In the genomic region with DNA sequence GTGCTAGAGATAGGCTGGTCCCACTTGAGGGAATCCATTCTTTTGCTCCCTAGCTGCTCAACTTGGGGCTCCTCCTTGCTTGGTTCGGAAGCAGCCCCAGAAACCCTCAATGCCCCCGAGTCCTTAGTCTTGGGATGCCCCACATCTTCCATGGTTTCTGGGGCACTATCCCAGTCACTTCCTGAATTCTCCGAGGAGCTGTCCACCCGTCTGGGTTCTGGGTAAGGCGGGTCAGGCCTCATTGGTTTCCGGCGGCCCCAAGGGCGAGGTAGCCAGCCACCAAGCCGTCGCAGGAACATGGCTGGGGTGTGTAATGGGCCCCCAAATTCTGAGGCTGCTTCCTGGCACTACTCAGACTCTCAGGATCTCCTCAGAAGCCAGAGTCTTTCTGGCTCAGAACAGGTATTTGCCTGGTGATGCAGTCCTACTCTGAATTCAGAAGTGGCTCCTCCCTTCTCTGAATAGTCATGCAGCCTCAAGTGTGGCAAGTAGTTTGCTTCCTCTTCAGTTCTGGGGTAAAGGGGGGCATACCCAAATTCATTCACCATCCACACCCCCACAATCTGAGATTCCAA, we compare ENCODE assay signal across 8 cellular contexts. TPM values are rescaled to one million over a fixed set of nuclear protein-coding genes. Genes with fewer than 3 reads are reported as not detected.
A peak's percentile ranks its signal among the peaks of the same experiment; 100 is the strongest.
DNase-seq lines count a peak whose midpoint lies in the region; ATAC-seq lines count a peak whose summit lies in the region.

No MANE protein-coding gene starts in this region.

- in situ Hi-C loops in G401 (cut with HindIII; ENCODE audit: low sequenced_read_pairs) = no loop called here

- peak overlapping the region; percentile 89 for H3K27ac Mint-ChIP-seq in stimulated activated naive CD8-positive, alpha-beta T cell treated with anti-CD3 and anti-CD28 coated beads, Interleukin-15, amount 100 ng/mL, for 72 hours

- H3K27ac ChIP-seq in BLaER1 treated with 17β-estradiol and CSF1 and Interleukin-3, amounts not matched to agents 10 nM and 100 nM = peak overlapping the region; percentile 75 to 94 (median 87)
- peak overlapping the region; percentile 76 for H3K27ac ChIP-seq in angular gyrus (ENCODE audit: low read depth, low read length)

- H3K36me3 ChIP-seq in BLaER1 treated with 17β-estradiol and CSF1 and Interleukin-3, amounts not matched to agents 10 nM and 100 nM = peaks cover 18 to 63% (median 34%) of the 10 kb centered on the region in 11 experiments; a peak in 20 of 22 replicates

- no peaks in the 10 kb centered on the region for H3K9me3 Mint-ChIP-seq in stimulated activated naive CD8-positive, alpha-beta T cell treated with anti-CD3 and anti-CD28 coated beads, Interleukin-15, amount 100 ng/mL, for 72 hours

- peak; percentile 51 for ATAC-seq in stimulated activated naive CD8-positive, alpha-beta T cell treated with anti-CD3 and anti-CD28 coated beads, Interleukin-15, amount 100 ng/mL, for 72 hours
- no peak for ATAC-seq in HG02763 (IDR thresholded peaks at IDR 0.05; ENCODE audit: unreplicated experiment)
- no peak for ATAC-seq in GM19035 (IDR thresholded peaks at IDR 0.05; ENCODE audit: unreplicated experiment)

- no peaks in the 10 kb centered on the region for H3K27me3 ChIP-seq in BLaER1 treated with 17β-estradiol and CSF1 and Interleukin-3, amounts not matched to agents 10 nM and 100 nM

- H3K4me1 ChIP-seq in BLaER1 treated with 17β-estradiol and CSF1 and Interleukin-3, amounts not matched to agents 10 nM and 100 nM = peaks cover 66 to 81% (median 73%) of the 10 kb centered on the region in 10 experiments

- peak overlapping the region; percentile 94 for H3K4me3 Mint-ChIP-seq in stimulated activated naive CD8-positive, alpha-beta T cell treated with anti-CD3 and anti-CD28 coated beads, Interleukin-15, amount 100 ng/mL, for 72 hours

- H3K4me2 ChIP-seq in BLaER1 treated with 17β-estradiol and CSF1 and Interleukin-3, amounts not matched to agents 10 nM and 100 nM = peak overlapping the region; percentile 96 to 100 (median 99)

- DNase-seq in Jurkat, Clone E6-1 (ENCODE audit: low read depth, low spot score) = no peak
- DNase-seq in iPS-NIHi7 (ENCODE audit: extremely low spot score) = peak; percentile 45
- peak in 1 of 2 donors; percentile 29 for DNase-seq in stimulated activated naive CD8-positive, alpha-beta T cell treated with anti-CD3 and anti-CD28 coated beads, Interleukin-15, amount 100 ng/mL, for 72 hours
- DNase-seq in G401 (ENCODE audit: low spot score) = no peak

- H3K9ac ChIP-seq in BLaER1 treated with 17β-estradiol and CSF1 and Interleukin-3, amounts not matched to agents 10 nM and 100 nM = peak overlapping the region; percentile 84 to 95 (median 91)

- H4K20me1 ChIP-seq in BLaER1 treated with 17β-estradiol and CSF1 and Interleukin-3, amounts not matched to agents 10 nM and 100 nM = peaks cover 5 to 35% (median 20%) of the 10 kb centered on the region in 11 experiments; a peak in 14 of 22 replicates

- peak overlapping the region; percentile 72 to 91 (median 80) for H3K4me3 ChIP-seq in BLaER1 treated with 17β-estradiol and CSF1 and Interleukin-3, amounts not matched to agents 10 nM and 100 nM
- H3K4me3 ChIP-seq in Jurkat, Clone E6-1 (ENCODE audit: low read length) = peak overlapping the region; percentile 88

- H3K9me3 ChIP-seq in BLaER1 treated with 17β-estradiol and CSF1 and Interleukin-3, amounts not matched to agents 10 nM and 100 nM (replicated peaks in 1 of 11) = no peaks in the 10 kb centered on the region

- H3K4me1 Mint-ChIP-seq in stimulated activated naive CD8-positive, alpha-beta T cell treated with anti-CD3 and anti-CD28 coated beads, Interleukin-15, amount 100 ng/mL, for 72 hours = peaks cover 87% of the 10 kb centered on the region

- H3K27me3 Mint-ChIP-seq in stimulated activated naive CD8-positive, alpha-beta T cell treated with anti-CD3 and anti-CD28 coated beads, Interleukin-15, amount 100 ng/mL, for 72 hours = no peaks in the 10 kb centered on the region

RNA-seq across cellular contexts. Expression of a gene that starts 0.8 kb away (rescaled TPM):
- 11.7 TPM for polyA plus RNA-seq in Jurkat, Clone E6-1 (2012; ENCODE audit: insufficient read depth, insufficient read length)
- total RNA-seq in G401 (2014; rRNA removed; shearing (Covaris generic)) = 12.4 and 16.2 TPM in 2 replicates

RNA-seq across cellular contexts. Expression of a gene that starts 4.0 kb away (rescaled TPM):
- 4.2 TPM for polyA plus RNA-seq in Jurkat, Clone E6-1 (2012; ENCODE audit: insufficient read depth, insufficient read length)
- 2.3 and 3.6 TPM in 2 replicates for total RNA-seq in G401 (2014; rRNA removed; shearing (Covaris generic))

RNA-seq across cellular contexts. Expression of a gene that starts 5.1 kb away (rescaled TPM):
- polyA plus RNA-seq in Jurkat, Clone E6-1 (2012; ENCODE audit: insufficient read depth, insufficient read length) = 38.1 TPM
- 24.9 and 31.6 TPM in 2 replicates for total RNA-seq in G401 (2014; rRNA removed; shearing (Covaris generic))

RNA-seq across cellular contexts. Expression of a gene that starts 6.1 kb away (rescaled TPM):
- polyA plus RNA-seq in Jurkat, Clone E6-1 (2012; ENCODE audit: insufficient read depth, insufficient read length) = 439 TPM
- total RNA-seq in G401 (2014; rRNA removed; shearing (Covaris generic)) = 105 and 107 TPM in 2 replicates

RNA-seq across cellular contexts. Expression of a gene that starts 7.3 kb away (rescaled TPM):
- polyA plus RNA-seq in Jurkat, Clone E6-1 (2012; ENCODE audit: insufficient read depth, insufficient read length) = 229 TPM
- total RNA-seq in G401 (2014; rRNA removed; shearing (Covaris generic)) = 257 and 311 TPM in 2 replicates
